1 cellular context compared by ENCODE assay signal in the genomic region with DNA sequence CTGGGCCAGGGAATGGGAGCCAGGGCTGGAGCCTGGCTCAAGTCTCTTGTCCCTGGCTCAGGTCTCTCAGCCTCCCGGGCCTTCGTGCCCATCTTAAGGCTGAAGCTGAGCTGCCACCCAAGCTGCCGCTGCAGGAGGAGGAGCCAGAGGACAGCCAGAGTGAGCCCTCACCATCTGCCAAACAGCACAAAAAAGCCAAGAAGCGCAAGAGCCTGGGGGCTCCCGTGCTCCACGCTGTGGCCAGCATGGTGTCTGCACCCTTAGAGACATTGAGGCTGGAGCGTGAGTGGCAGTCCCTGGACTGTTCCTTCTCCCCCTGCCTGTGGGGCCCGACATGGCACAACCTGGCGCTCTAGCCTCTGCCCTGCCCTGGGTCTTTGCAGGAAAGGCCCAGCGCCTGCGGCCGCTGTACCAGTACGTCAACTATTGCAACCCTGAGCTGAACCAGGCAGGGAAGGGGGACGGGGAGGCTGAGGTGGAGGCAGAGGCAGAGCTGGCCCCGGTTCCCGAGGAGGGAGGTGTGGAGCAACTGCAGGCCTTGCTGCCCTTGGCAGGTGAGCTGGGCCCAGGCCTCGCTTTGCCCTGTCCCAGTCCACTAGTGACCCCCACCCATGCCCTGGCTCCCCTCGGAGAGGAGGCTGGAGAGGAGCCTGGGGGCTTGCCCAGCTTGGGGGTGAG.
TF ChIP-seq lines count a peak whose summit lies in the region.

No MANE protein-coding gene starts in this region.

TF ChIP-seq in HepG2, 621 proteins besides CTCF, POLR2A, EP300 and RAD21 (continues in another document):
- peak; percentile 42 for TF ChIP-seq ZEB1 (IDR thresholded peaks at IDR 0.05; ENCODE audit: insufficient replicate concordance, low read depth)
- peak; percentile 22 for TF ChIP-seq SRSF1 (optimal IDR thresholded peaks at IDR 0.05; ENCODE audit: low read depth, low read length)
- peak; percentile 78 for TF ChIP-seq MXD4 (CRISPR knock-in tag; IDR thresholded peaks at IDR 0.05)
- TF ChIP-seq, protein P1, sequence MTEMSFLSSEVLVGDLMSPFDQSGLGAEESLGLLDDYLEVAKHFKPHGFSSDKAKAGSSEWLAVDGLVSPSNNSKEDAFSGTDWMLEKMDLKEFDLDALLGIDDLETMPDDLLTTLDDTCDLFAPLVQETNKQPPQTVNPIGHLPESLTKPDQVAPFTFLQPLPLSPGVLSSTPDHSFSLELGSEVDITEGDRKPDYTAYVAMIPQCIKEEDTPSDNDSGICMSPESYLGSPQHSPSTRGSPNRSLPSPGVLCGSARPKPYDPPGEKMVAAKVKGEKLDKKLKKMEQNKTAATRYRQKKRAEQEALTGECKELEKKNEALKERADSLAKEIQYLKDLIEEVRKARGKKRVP (CRISPR knock-in tag; IDR thresholded peaks at IDR 0.05): no peak
- peak; percentile 77; the same call in 1 of the 2 replicates for TF ChIP-seq PITX1 (CRISPR knock-in tag; IDR thresholded peaks at IDR 0.05)
- peak; percentile 97 for TF ChIP-seq HNRNPL (IDR thresholded peaks at IDR 0.05; ENCODE audit: low read depth, low read length)
- TF ChIP-seq ZBTB20 (CRISPR knock-in tag; IDR thresholded peaks at IDR 0.05; ENCODE audit: borderline replicate concordance, low read depth): 0 out of 2 replicates have a peak, but pooled peaks have one; percentile 73
- TF ChIP-seq MAF1 (CRISPR knock-in tag; IDR thresholded peaks at IDR 0.05; ENCODE audit: borderline replicate concordance): no peak
- TF ChIP-seq, protein P2, sequence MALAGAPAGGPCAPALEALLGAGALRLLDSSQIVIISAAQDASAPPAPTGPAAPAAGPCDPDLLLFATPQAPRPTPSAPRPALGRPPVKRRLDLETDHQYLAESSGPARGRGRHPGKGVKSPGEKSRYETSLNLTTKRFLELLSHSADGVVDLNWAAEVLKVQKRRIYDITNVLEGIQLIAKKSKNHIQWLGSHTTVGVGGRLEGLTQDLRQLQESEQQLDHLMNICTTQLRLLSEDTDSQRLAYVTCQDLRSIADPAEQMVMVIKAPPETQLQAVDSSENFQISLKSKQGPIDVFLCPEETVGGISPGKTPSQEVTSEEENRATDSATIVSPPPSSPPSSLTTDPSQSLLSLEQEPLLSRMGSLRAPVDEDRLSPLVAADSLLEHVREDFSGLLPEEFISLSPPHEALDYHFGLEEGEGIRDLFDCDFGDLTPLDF (CRISPR knock-in tag; IDR thresholded peaks at IDR 0.05): no peak
- TF ChIP-seq, protein P3, sequence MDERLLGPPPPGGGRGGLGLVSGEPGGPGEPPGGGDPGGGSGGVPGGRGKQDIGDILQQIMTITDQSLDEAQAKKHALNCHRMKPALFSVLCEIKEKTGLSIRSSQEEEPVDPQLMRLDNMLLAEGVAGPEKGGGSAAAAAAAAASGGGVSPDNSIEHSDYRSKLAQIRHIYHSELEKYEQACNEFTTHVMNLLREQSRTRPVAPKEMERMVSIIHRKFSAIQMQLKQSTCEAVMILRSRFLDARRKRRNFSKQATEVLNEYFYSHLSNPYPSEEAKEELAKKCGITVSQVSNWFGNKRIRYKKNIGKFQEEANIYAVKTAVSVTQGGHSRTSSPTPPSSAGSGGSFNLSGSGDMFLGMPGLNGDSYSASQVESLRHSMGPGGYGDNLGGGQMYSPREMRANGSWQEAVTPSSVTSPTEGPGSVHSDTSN (CRISPR knock-in tag; IDR thresholded peaks at IDR 0.05): peak; percentile 82
- TF ChIP-seq, protein P4, sequence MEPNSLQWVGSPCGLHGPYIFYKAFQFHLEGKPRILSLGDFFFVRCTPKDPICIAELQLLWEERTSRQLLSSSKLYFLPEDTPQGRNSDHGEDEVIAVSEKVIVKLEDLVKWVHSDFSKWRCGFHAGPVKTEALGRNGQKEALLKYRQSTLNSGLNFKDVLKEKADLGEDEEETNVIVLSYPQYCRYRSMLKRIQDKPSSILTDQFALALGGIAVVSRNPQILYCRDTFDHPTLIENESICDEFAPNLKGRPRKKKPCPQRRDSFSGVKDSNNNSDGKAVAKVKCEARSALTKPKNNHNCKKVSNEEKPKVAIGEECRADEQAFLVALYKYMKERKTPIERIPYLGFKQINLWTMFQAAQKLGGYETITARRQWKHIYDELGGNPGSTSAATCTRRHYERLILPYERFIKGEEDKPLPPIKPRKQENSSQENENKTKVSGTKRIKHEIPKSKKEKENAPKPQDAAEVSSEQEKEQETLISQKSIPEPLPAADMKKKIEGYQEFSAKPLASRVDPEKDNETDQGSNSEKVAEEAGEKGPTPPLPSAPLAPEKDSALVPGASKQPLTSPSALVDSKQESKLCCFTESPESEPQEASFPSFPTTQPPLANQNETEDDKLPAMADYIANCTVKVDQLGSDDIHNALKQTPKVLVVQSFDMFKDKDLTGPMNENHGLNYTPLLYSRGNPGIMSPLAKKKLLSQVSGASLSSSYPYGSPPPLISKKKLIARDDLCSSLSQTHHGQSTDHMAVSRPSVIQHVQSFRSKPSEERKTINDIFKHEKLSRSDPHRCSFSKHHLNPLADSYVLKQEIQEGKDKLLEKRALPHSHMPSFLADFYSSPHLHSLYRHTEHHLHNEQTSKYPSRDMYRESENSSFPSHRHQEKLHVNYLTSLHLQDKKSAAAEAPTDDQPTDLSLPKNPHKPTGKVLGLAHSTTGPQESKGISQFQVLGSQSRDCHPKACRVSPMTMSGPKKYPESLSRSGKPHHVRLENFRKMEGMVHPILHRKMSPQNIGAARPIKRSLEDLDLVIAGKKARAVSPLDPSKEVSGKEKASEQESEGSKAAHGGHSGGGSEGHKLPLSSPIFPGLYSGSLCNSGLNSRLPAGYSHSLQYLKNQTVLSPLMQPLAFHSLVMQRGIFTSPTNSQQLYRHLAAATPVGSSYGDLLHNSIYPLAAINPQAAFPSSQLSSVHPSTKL (CRISPR knock-in tag; IDR thresholded peaks at IDR 0.05): peak; percentile 57
- peak; percentile 95 for TF ChIP-seq ZNF414 (CRISPR knock-in tag; IDR thresholded peaks at IDR 0.05)
- no peak for TF ChIP-seq TBL1XR1 (IDR thresholded peaks at IDR 0.05; ENCODE audit: borderline replicate concordance, low read length, partially characterized antibody)
- peak; percentile 31 for TF ChIP-seq ZNF883 (CRISPR knock-in tag; IDR thresholded peaks at IDR 0.05; ENCODE audit: not compliant biosample characterization)
- peak; percentile 88; the same call in 1 of the 2 replicates for TF ChIP-seq ZNF619 (CRISPR knock-in tag; IDR thresholded peaks at IDR 0.05)
- TF ChIP-seq ZBTB8A (CRISPR knock-in tag; IDR thresholded peaks at IDR 0.05; ENCODE audit: borderline replicate concordance, low read depth): 0 out of 2 replicates have a peak, but pooled peaks have one; percentile 56
- no peak for TF ChIP-seq ZNF484 (CRISPR knock-in tag; IDR thresholded peaks at IDR 0.05; ENCODE audit: borderline replicate concordance, low read depth)
- peak; percentile 92 for TF ChIP-seq ZSCAN25 (CRISPR knock-in tag; IDR thresholded peaks at IDR 0.05)
- TF ChIP-seq ZNF331 (CRISPR knock-in tag; IDR thresholded peaks at IDR 0.05): peak; percentile 91
- TF ChIP-seq YEATS2 (CRISPR knock-in tag; IDR thresholded peaks at IDR 0.05; ENCODE audit: borderline replicate concordance): peak; percentile 49; the same call in 1 of the 2 replicates
- TF ChIP-seq CEBPB (IDR thresholded peaks at IDR 0.05; ENCODE audit: borderline replicate concordance, low read depth, low read length): no peak
- no peak for TF ChIP-seq ZNF839 (CRISPR knock-in tag; IDR thresholded peaks at IDR 0.05; ENCODE audit: borderline replicate concordance)
- peak; percentile 94 for TF ChIP-seq CHCHD3 (CRISPR knock-in tag; IDR thresholded peaks at IDR 0.05)
- no peak for TF ChIP-seq ZBTB1 (CRISPR knock-in tag; IDR thresholded peaks at IDR 0.05; ENCODE audit: borderline replicate concordance)
- TF ChIP-seq NR3C1 (CRISPR knock-in tag; IDR thresholded peaks at IDR 0.05): no peak
- TF ChIP-seq GATAD2A (CRISPR knock-in tag; IDR thresholded peaks at IDR 0.05): peak; percentile 83
- peak; percentile 95 for TF ChIP-seq FUBP1 (CRISPR knock-in tag; IDR thresholded peaks at IDR 0.05; ENCODE audit: borderline replicate concordance)
- 0 out of 2 replicates have a peak, but pooled peaks have one; percentile 49 for TF ChIP-seq MZF1 (CRISPR knock-in tag; IDR thresholded peaks at IDR 0.05; ENCODE audit: borderline replicate concordance)
- TF ChIP-seq ARID2 (CRISPR knock-in tag; IDR thresholded peaks at IDR 0.05; ENCODE audit: borderline replicate concordance): peak; percentile 93; the same call in 1 of the 2 replicates
- no peak for TF ChIP-seq IRX3 (CRISPR knock-in tag; IDR thresholded peaks at IDR 0.05; ENCODE audit: borderline replicate concordance, low read depth)
- no peak; the same call in 1 of the 2 replicates for TF ChIP-seq ZNF660 (CRISPR knock-in tag; IDR thresholded peaks at IDR 0.05; ENCODE audit: borderline replicate concordance, low read depth)
- TF ChIP-seq MTF2 (CRISPR knock-in tag; IDR thresholded peaks at IDR 0.05; ENCODE audit: borderline replicate concordance): peak; percentile 80; the same call in 1 of the 2 replicates
- peak; percentile 43; the same call in 1 of the 2 replicates for TF ChIP-seq DPF2 (CRISPR knock-in tag; IDR thresholded peaks at IDR 0.05; ENCODE audit: borderline replicate concordance, low read depth)
- TF ChIP-seq CBFB (CRISPR knock-in tag; IDR thresholded peaks at IDR 0.05): peak; percentile 90; the same call in 1 of the 2 replicates
- TF ChIP-seq ZNF644 (CRISPR knock-in tag; IDR thresholded peaks at IDR 0.05; ENCODE audit: low read depth): peak; percentile 56; the same call in 1 of the 2 replicates
- TF ChIP-seq ZNF713 (CRISPR knock-in tag; IDR thresholded peaks at IDR 0.05): no peak
- TF ChIP-seq GABPA (IDR thresholded peaks at IDR 0.05; ENCODE audit: low read depth, low read length): no peak
- TF ChIP-seq GABPA (CRISPR knock-in tag; IDR thresholded peaks at IDR 0.05; ENCODE audit: low read depth): peak; percentile 57
- peak; percentile 68 for TF ChIP-seq PPARG (CRISPR knock-in tag; conservative IDR thresholded peaks at IDR 0.05)
- TF ChIP-seq NFRKB (IDR thresholded peaks at IDR 0.05): no peak
- no peak for TF ChIP-seq MBNL3 (CRISPR knock-in tag; conservative IDR thresholded peaks at IDR 0.05)
- TF ChIP-seq TEAD2 (CRISPR knock-in tag; IDR thresholded peaks at IDR 0.05): no peak
- peak; percentile 6; the same call in 1 of the 2 replicates for TF ChIP-seq ZNF569 (CRISPR knock-in tag; IDR thresholded peaks at IDR 0.05; ENCODE audit: borderline replicate concordance)
- TF ChIP-seq ZNF263 (CRISPR knock-in tag; IDR thresholded peaks at IDR 0.05): peak; percentile 80
- TF ChIP-seq SSRP1 (CRISPR knock-in tag; IDR thresholded peaks at IDR 0.05): 0 out of 2 replicates have a peak, but pooled peaks have one; percentile 65
- TF ChIP-seq ZNF446 (CRISPR knock-in tag; IDR thresholded peaks at IDR 0.05): 0 out of 2 replicates have a peak, but pooled peaks have one; percentile 11
- TF ChIP-seq RBFOX2 (IDR thresholded peaks at IDR 0.05; ENCODE audit: low read depth, low read length): peak; percentile 46
- TF ChIP-seq HNRNPUL1 (IDR thresholded peaks at IDR 0.05; ENCODE audit: low read depth, low read length): no peak
- TF ChIP-seq ZNF160 (CRISPR knock-in tag; IDR thresholded peaks at IDR 0.05): no peak
- TF ChIP-seq PCBP1 (IDR thresholded peaks at IDR 0.05; ENCODE audit: borderline replicate concordance, low read depth, low read length): peak; percentile 88; the same call in 1 of the 2 replicates
- TF ChIP-seq ZFP90 (CRISPR knock-in tag; IDR thresholded peaks at IDR 0.05; ENCODE audit: borderline replicate concordance): peak; percentile 73; the same call in 1 of the 2 replicates
- TF ChIP-seq, protein P5, sequence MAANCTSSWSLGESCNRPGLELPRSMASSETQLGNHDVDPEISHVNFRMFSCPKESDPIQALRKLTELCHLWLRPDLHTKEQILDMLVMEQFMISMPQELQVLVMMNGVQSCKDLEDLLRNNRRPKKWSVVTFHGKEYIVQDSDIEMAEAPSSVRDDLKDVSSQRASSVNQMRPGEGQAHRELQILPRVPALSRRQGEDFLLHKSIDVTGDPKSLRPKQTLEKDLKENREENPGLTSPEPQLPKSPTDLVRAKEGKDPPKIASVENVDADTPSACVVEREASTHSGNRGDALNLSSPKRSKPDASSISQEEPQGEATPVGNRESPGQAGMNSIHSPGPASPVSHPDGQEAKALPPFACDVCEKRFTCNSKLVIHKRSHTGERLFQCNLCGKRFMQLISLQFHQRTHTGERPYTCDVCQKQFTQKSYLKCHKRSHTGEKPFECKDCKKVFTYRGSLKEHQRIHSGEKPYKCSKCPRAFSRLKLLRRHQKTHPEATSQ (CRISPR knock-in tag; IDR thresholded peaks at IDR 0.05; ENCODE audit: borderline replicate concordance): 0 out of 2 replicates have a peak, but pooled peaks have one; percentile 4
- TF ChIP-seq ZFAT (CRISPR knock-in tag; conservative IDR thresholded peaks at IDR 0.05): no peak
- TF ChIP-seq SOX6 (IDR thresholded peaks at IDR 0.05): no peak
- no peak for TF ChIP-seq SOX6 (CRISPR knock-in tag; IDR thresholded peaks at IDR 0.05)
- no peak for TF ChIP-seq SIX4 (CRISPR knock-in tag; IDR thresholded peaks at IDR 0.05)
- peak; percentile 36; the same call in 1 of the 2 replicates for TF ChIP-seq RXRB (CRISPR knock-in tag; IDR thresholded peaks at IDR 0.05; ENCODE audit: borderline replicate concordance)
